Comparison of ENCODE assay signal across 16 cellular contexts in genomic region chr11:119116235-119116594, GRCh38. TPM values are rescaled to one million over a fixed set of nuclear protein-coding genes. Genes with fewer than 3 reads are reported as not detected.
DNase-seq lines count a peak whose midpoint lies in the region; ATAC-seq and TF ChIP-seq lines count a peak whose summit lies in the region.
"Had no signal": no experiment of that assay in that cellular context is flagged by ENCODE, and none has a peak within 500 bp of the region (broad histone marks: within the 10 kb centered on the region; RNA-seq: fewer than 3 reads in every experiment).

No MANE protein-coding gene starts in this region.

- no peak for ATAC-seq in activated CD8-positive, alpha-beta T cell treated with anti-CD3 and anti-CD28 coated beads for 36 hours
- no peak for ATAC-seq in thoracic aorta (ENCODE audit: insufficient number of reproducible peaks, low FRiP score, low read depth)

- H3K4me1 ChIP-seq in esophagus muscularis mucosa (peaks cover 6 to 8% (median 7%) of the 10 kb centered on the region in 4 donors), thoracic aorta (ENCODE audit: control insufficient read depth in 1 of 2, low read depth in 2 of 2) (peaks cover 0 to 6% of the 10 kb centered on the region in 2 donors), ovary (ENCODE audit: insufficient read depth) (peaks cover 2% of the 10 kb centered on the region), uterus (no peaks in the 10 kb centered on the region)

- peak overlapping the region in 3 of 4 donors; percentile 27 to 36 (median 35) for H3K27ac ChIP-seq in esophagus muscularis mucosa (replicated peaks in 1 of 4)
- H3K27ac ChIP-seq in thoracic aorta, result peak overlapping the region in 1 of 2 donors; percentile 65
- no peak overlapping the region for H3K27ac ChIP-seq in ovary
- no peak overlapping the region for H3K27ac ChIP-seq in uterus
- H3K27ac ChIP-seq: vagina had no signal

- TF ChIP-seq CTCF in activated CD8-positive, alpha-beta T cell treated with anti-CD3 and anti-CD28 coated beads for 36 hours (IDR thresholded peaks at IDR 0.05), result no peak
- TF ChIP-seq CTCF in esophagus muscularis mucosa (IDR thresholded peaks at IDR 0.05), result no peak
- no peak for TF ChIP-seq CTCF in thoracic aorta (IDR thresholded peaks at IDR 0.05)
- no peak for TF ChIP-seq CTCF in ovary (IDR thresholded peaks at IDR 0.05)
- no peak for TF ChIP-seq CTCF in uterus (IDR thresholded peaks at IDR 0.05)

- TF ChIP-seq POLR2A in esophagus muscularis mucosa (IDR thresholded peaks at IDR 0.05; ENCODE audit: low read depth), result no peak
- TF ChIP-seq POLR2A in ovary (IDR thresholded peaks at IDR 0.05), result no peak
- TF ChIP-seq POLR2A in uterus (IDR thresholded peaks at IDR 0.05), result no peak

- peaks cover 36% of the 10 kb centered on the region for H3K4me1 Mint-ChIP-seq in activated naive CD4-positive, alpha-beta T cell treated with anti-CD3 and anti-CD28 coated beads for 36 hours (ENCODE audit: low read depth)
- H3K4me1 Mint-ChIP-seq in activated CD8-positive, alpha-beta T cell treated with anti-CD3 and anti-CD28 coated beads for 36 hours (ENCODE audit: low read depth), result peaks cover 31% of the 10 kb centered on the region

- H3K27me3 ChIP-seq in esophagus muscularis mucosa, result no peaks in the 10 kb centered on the region
- H3K27me3 ChIP-seq in thoracic aorta (replicated peaks; ENCODE audit: insufficient read depth), result no peaks in the 10 kb centered on the region
- no peaks in the 10 kb centered on the region for H3K27me3 ChIP-seq in ovary
- no peaks in the 10 kb centered on the region for H3K27me3 ChIP-seq in uterus
- H3K27me3 ChIP-seq: vagina had no signal

- H3K27me3 Mint-ChIP-seq in activated naive CD4-positive, alpha-beta T cell treated with anti-CD3 and anti-CD28 coated beads for 36 hours (ENCODE audit: low read depth), result no peaks in the 10 kb centered on the region
- H3K27me3 Mint-ChIP-seq in activated CD8-positive, alpha-beta T cell treated with anti-CD3 and anti-CD28 coated beads for 36 hours, result no peaks in the 10 kb centered on the region
- H3K27me3 Mint-ChIP-seq: memory B cell had no signal

- POLR2A ChIA-PET in activated CD8-positive, alpha-beta T cell treated with anti-CD3 and anti-CD28 coated beads for 36 hours (lab: Charles Lee), result interaction anchor here (0.6 to 2.9 kb wide), 9 partner anchors 10 to 119 kb away, joined by 3 to 19 read pairs (median 3); partner anchors contain the start of genes C2CD2L, CENATAC and TRAPPC4

- no peak overlapping the region for H3K4me3 ChIP-seq in esophagus muscularis mucosa
- H3K4me3 ChIP-seq in thoracic aorta, result peak overlapping the region; percentile 44
- no peak overlapping the region for H3K4me3 ChIP-seq in ovary
- no peak overlapping the region for H3K4me3 ChIP-seq in uterus
- H3K4me3 ChIP-seq: vagina had no signal

- TF ChIP-seq EP300 in esophagus muscularis mucosa (IDR thresholded peaks at IDR 0.05) (no peak), ovary (IDR thresholded peaks at IDR 0.05) (no peak)

- peak overlapping the region; percentile 76 for H3K4me3 Mint-ChIP-seq in activated naive CD4-positive, alpha-beta T cell treated with anti-CD3 and anti-CD28 coated beads for 36 hours
- H3K4me3 Mint-ChIP-seq in activated CD8-positive, alpha-beta T cell treated with anti-CD3 and anti-CD28 coated beads for 36 hours, result peak overlapping the region; percentile 73
- H3K4me3 Mint-ChIP-seq: memory B cell had no signal

- CTCF ChIA-PET in activated naive CD4-positive, alpha-beta T cell treated with anti-CD3 and anti-CD28 coated beads for 36 hours (lab: Charles Lee), result interaction anchor here (0.6 to 1.2 kb wide), 4 partner anchors 34 to 774 kb away, joined by 3 to 5 read pairs (median 4); partner anchors contain the start of gene CD3D
- CTCF ChIA-PET in activated CD8-positive, alpha-beta T cell treated with anti-CD3 and anti-CD28 coated beads for 36 hours (lab: Charles Lee), result interaction anchor here (0.8 kb wide), 1 partner anchor 207 kb away, joined by 3 read pairs; no protein-coding TSS in a partner anchor

- DNase-seq in activated naive CD4-positive, alpha-beta T cell treated with anti-CD3 and anti-CD28 coated beads for 36 hours, result no peak
- DNase-seq in activated naive CD4-positive, alpha-beta T cell treated with Interleukin-2 at 50 U/mL for 16 hours, result no peak
- DNase-seq in activated CD8-positive, alpha-beta T cell treated with anti-CD3 and anti-CD28 coated beads for 36 hours, result no peak
- DNase-seq in esophagus muscularis mucosa (ENCODE audit: extremely low spot score) (no peak), thoracic aorta (ENCODE audit: low spot score) (no peak), ovary (no peak), uterus (no peak), retina (no peak)
- DNase-seq: NCI-H2029; NCI-H510A treated with DMSO at 0.1 percent for 48 hours; SK-N-SH; stimulated activated CD4-positive, alpha-beta T cell treated with anti-CD3 and anti-CD28 coated beads, Interleukin-4, amount 100 ng/mL, for 4 hours had no signal

- H3K9me3 ChIP-seq in esophagus muscularis mucosa, result no peaks in the 10 kb centered on the region
- H3K9me3 ChIP-seq in thoracic aorta, result no peaks in the 10 kb centered on the region
- H3K9me3 ChIP-seq in ovary, result no peaks in the 10 kb centered on the region
- no peaks in the 10 kb centered on the region for H3K9me3 ChIP-seq in uterus
- H3K9me3 ChIP-seq: SK-N-SH, vagina had no signal

- peaks cover 31 to 68% (median 59%) of the 10 kb centered on the region in 4 donors for H3K36me3 ChIP-seq in esophagus muscularis mucosa
- H3K36me3 ChIP-seq in thoracic aorta, result peaks cover 27% of the 10 kb centered on the region
- H3K36me3 ChIP-seq in ovary, result no peaks in the 10 kb centered on the region
- no peaks in the 10 kb centered on the region for H3K36me3 ChIP-seq in uterus

- peaks cover 30% of the 10 kb centered on the region for H3K36me3 Mint-ChIP-seq in activated naive CD4-positive, alpha-beta T cell treated with anti-CD3 and anti-CD28 coated beads for 36 hours (ENCODE audit: low read depth)
- H3K36me3 Mint-ChIP-seq in activated CD8-positive, alpha-beta T cell treated with anti-CD3 and anti-CD28 coated beads for 36 hours (ENCODE audit: low read depth), result peaks cover 41% of the 10 kb centered on the region

- peak overlapping the region; percentile 96 for H3K27ac Mint-ChIP-seq in activated naive CD4-positive, alpha-beta T cell treated with anti-CD3 and anti-CD28 coated beads for 36 hours
- peak overlapping the region; percentile 96 for H3K27ac Mint-ChIP-seq in activated CD8-positive, alpha-beta T cell treated with anti-CD3 and anti-CD28 coated beads for 36 hours
- H3K27ac Mint-ChIP-seq: memory B cell had no signal

- no peaks in the 10 kb centered on the region for H3K9me3 Mint-ChIP-seq in activated naive CD4-positive, alpha-beta T cell treated with anti-CD3 and anti-CD28 coated beads for 36 hours
- no peaks in the 10 kb centered on the region for H3K9me3 Mint-ChIP-seq in activated CD8-positive, alpha-beta T cell treated with anti-CD3 and anti-CD28 coated beads for 36 hours
- H3K9me3 Mint-ChIP-seq: memory B cell had no signal

- WGBS in esophagus muscularis mucosa, result 88% methylated on average over 10 of the region's 10 CpGs
- WGBS in ovary, 3 donors, result 78 to 89% (median 82%) methylated on average over 10 of the region's 10 CpGs

- intact Hi-C loops in activated naive CD4-positive, alpha-beta T cell treated with anti-CD3 and anti-CD28 coated beads for 36 hours (cut with micrococcal nuclease), result no loop called here
- intact Hi-C loops in activated CD8-positive, alpha-beta T cell treated with anti-CD3 and anti-CD28 coated beads for 36 hours (cut with micrococcal nuclease), result no loop called here
- intact Hi-C loops in esophagus muscularis mucosa (cut with DNase I), result no loop called here
- intact Hi-C loops in ovary (cut with DNase I), result no loop called here
- intact Hi-C loops in uterus (cut with DNase I; ENCODE audit: low total_unique reads), result no loop called here

RNA-seq across cellular contexts. Expression of gene HINFP, which starts 5.2 kb away (rescaled TPM):
- total RNA-seq in activated naive CD4-positive, alpha-beta T cell treated with anti-CD3 and anti-CD28 coated beads for 36 hours, result 10 to 100 TPM; 24.5 to 25.2 TPM
- total RNA-seq in activated CD8-positive, alpha-beta T cell treated with anti-CD3 and anti-CD28 coated beads for 36 hours, result 10 to 100 TPM; 23.9 to 26.5 TPM
- total RNA-seq in esophagus muscularis mucosa (10 to 100 TPM; 22.8 to 30.8 (median 26.4) TPM), thoracic aorta (10 to 100 TPM; 13.4 to 34.7 TPM), ovary (10 to 100 TPM; 15.2 to 27.9 (median 22.8) TPM), uterus (10 to 100 TPM; 13.5 to 27.6 (median 15.4) TPM)
- polyA plus RNA-seq in ovary, result 10 to 100 TPM; 17.5 to 20.4 TPM

RNA-seq across cellular contexts. Expression of gene C2CD2L, which starts 9.1 kb away (rescaled TPM):
- 10 to 100 TPM; 20.1 to 20.8 TPM for total RNA-seq in activated naive CD4-positive, alpha-beta T cell treated with anti-CD3 and anti-CD28 coated beads for 36 hours
- 10 to 100 TPM; 14.2 to 17.7 TPM for total RNA-seq in activated CD8-positive, alpha-beta T cell treated with anti-CD3 and anti-CD28 coated beads for 36 hours
- total RNA-seq in esophagus muscularis mucosa (10 to 100 TPM in 2 of 4 donors, 1 to 10 TPM in 2; 7.5 to 15.2 (median 9.4) TPM), thoracic aorta (10 to 100 TPM; 10.0 to 13.4 TPM), ovary (10 to 100 TPM in 1 of 7 donors, 1 to 10 TPM in 6; 4.4 to 13.6 (median 8.8) TPM), uterus (10 to 100 TPM in 1 of 4 donors, 1 to 10 TPM in 3; 1.8 to 14.3 (median 2.7) TPM)
- polyA plus RNA-seq in ovary, result 1 to 10 TPM; 2.8 to 5.5 TPM

RNA-seq across cellular contexts. Expression of gene DPAGT1, which starts 14.6 kb away (rescaled TPM):
- total RNA-seq in activated naive CD4-positive, alpha-beta T cell treated with anti-CD3 and anti-CD28 coated beads for 36 hours, result 10 to 100 TPM; 52.2 to 53.1 TPM
- total RNA-seq in activated CD8-positive, alpha-beta T cell treated with anti-CD3 and anti-CD28 coated beads for 36 hours, result 10 to 100 TPM; 51.1 to 52.2 TPM
- total RNA-seq in esophagus muscularis mucosa, result 10 to 100 TPM; 14.2 to 28.7 (median 19.9) TPM
- total RNA-seq in thoracic aorta, result 10 to 100 TPM; 21.4 to 44.3 TPM
- 10 to 100 TPM; 14.1 to 31.3 (median 24.4) TPM for total RNA-seq in ovary
- polyA plus RNA-seq in ovary, result 10 to 100 TPM; 18.3 to 61.4 TPM
- total RNA-seq in uterus, result 10 to 100 TPM in 2 of 4 donors, 1 to 10 TPM in 2; 2.8 to 30.6 (median 16.9) TPM

RNA-seq across cellular contexts. Expression of gene HMBS, which starts 31.5 kb away (rescaled TPM):
- 10 to 100 TPM; 27.9 to 29.4 TPM for total RNA-seq in activated naive CD4-positive, alpha-beta T cell treated with anti-CD3 and anti-CD28 coated beads for 36 hours
- 10 to 100 TPM; 33.6 to 36.1 TPM for total RNA-seq in activated CD8-positive, alpha-beta T cell treated with anti-CD3 and anti-CD28 coated beads for 36 hours
- total RNA-seq in esophagus muscularis mucosa (1 to 10 TPM; 3.1 to 7.8 (median 6.1) TPM), thoracic aorta (10 to 100 TPM in 1 of 2 donors, 1 to 10 TPM in 1; 5.7 to 27.2 TPM), ovary (10 to 100 TPM in 2 of 7 donors, 1 to 10 TPM in 5; 1.1 to 19.4 (median 8.7) TPM), uterus (10 to 100 TPM in 3 of 4 donors, 1 to 10 TPM in 1; 9.5 to 19.9 (median 15.3) TPM)
- 1 to 10 TPM; 4.6 to 7.6 TPM for polyA plus RNA-seq in ovary

RNA-seq across cellular contexts. Expression of gene ABCG4, which starts 32.6 kb away (rescaled TPM):
- under 1 TPM; 0.12 to 0.31 TPM for total RNA-seq in activated naive CD4-positive, alpha-beta T cell treated with anti-CD3 and anti-CD28 coated beads for 36 hours
- total RNA-seq in activated CD8-positive, alpha-beta T cell treated with anti-CD3 and anti-CD28 coated beads for 36 hours, result not detected
- 1 to 10 TPM in 1 of 4 donors, under 1 TPM in 3; 0.33 to 1.4 (median 0.60) TPM for total RNA-seq in esophagus muscularis mucosa
- 1 to 10 TPM in 1 of 2 donors, not detected in 1; 1.6 TPM for total RNA-seq in thoracic aorta
- total RNA-seq in ovary, result under 1 TPM in 4 of 7 donors, not detected in 3; 0.10 to 0.80 (median 0.32) TPM
- 1 to 10 TPM in 1 of 2 donors, under 1 TPM in 1; 0.06 to 1.3 TPM for polyA plus RNA-seq in ovary
- 1 to 10 TPM in 1 of 4 donors, under 1 TPM in 1, not detected in 2; 0.55 to 2.7 TPM for total RNA-seq in uterus
- total RNA-seq: epithelial cell of proximal tubule, sciatic nerve had no signal

Comparison
In these comparisons a context has a peak if more than half of its experiments do, and no peak if none do; other contexts are left out.
1. H3K27ac ChIP-seq: peak in esophagus muscularis mucosa (3 of 4); none in ovary (0 of 2) and uterus (0 of 2).